Comparison of ENCODE assay signal across 8 cellular contexts in the genomic region with DNA sequence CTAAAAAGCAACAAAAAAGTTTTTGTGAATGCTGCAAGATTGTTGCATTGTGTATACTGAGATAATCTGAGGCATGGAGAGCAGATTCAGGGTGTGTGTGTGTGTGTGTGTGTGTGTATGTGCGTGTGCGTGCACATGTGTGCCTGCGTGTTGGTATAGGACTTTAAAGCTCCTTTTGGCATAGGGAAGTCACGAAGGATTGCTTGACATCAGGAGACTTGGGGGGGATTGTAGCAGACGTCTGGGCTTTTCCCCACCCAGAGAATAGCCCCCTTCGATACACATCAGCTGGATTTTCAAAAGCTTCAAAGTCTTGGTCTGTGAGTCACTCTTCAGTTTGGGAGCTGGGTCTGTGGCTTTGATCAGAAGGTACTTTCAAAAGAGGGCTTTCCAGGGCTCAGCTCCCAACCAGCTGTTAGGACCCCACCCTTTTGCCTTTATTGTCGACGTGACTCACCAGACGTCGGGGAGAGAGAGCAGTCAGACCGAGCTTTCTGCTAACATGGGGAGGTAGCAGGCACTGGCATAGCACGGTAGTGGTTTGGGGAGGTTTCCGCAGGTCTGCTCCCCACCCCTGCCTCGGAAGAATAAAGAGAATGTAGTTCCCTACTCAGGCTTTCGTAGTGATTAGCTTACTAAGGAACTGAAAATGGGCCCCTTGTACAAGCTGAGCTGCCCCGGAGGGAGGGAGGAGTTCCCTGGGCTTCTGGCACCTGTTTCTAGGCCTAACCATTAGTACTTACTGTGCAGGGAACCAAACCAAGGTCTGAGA. TPM values are rescaled to one million over a fixed set of nuclear protein-coding genes. Genes with fewer than 3 reads are reported as not detected.
A peak's percentile ranks its signal among the peaks of the same experiment; 100 is the strongest.
DNase-seq lines count a peak whose midpoint lies in the region; ATAC-seq and TF ChIP-seq lines count a peak whose summit lies in the region.

No MANE protein-coding gene starts in this region.

- H4K20me1 ChIP-seq in OCI-LY3 (ENCODE audit: insufficient read depth, low read length) (peaks cover 11% of the 10 kb centered on the region; the same call in 1 of the 2 replicates), smooth muscle cell (ENCODE audit: low read depth) (peaks cover 48% of the 10 kb centered on the region)

- no peaks in the 10 kb centered on the region for H3K27me3 Mint-ChIP-seq in activated T-helper 1 cell treated with anti-CD3 and anti-CD28 coated beads, Interleukin-12 subunit alpha, Interleukin-12 subunit beta, Interleukin-2, Interleukin-4 antibody, amounts not matched to agents 30 ng/mL and 10 ng/mL and 1 ng/mL, durations not matched to agents 14 hours and 24 hours and 36 hours (ENCODE audit: insufficient read depth)

- peaks cover 45% of the 10 kb centered on the region for H3K36me3 ChIP-seq in OCI-LY3 (replicated peaks; ENCODE audit: low read depth, low read length)
- peaks cover 3% of the 10 kb centered on the region for H3K36me3 ChIP-seq in smooth muscle cell (ENCODE audit: low read depth)

- H3K9me3 Mint-ChIP-seq in activated T-helper 1 cell treated with anti-CD3 and anti-CD28 coated beads, Interleukin-12 subunit alpha, Interleukin-12 subunit beta, Interleukin-2, Interleukin-4 antibody, amounts not matched to agents 30 ng/mL and 10 ng/mL and 1 ng/mL, durations not matched to agents 14 hours and 24 hours and 36 hours: no peaks in the 10 kb centered on the region

- TF ChIP-seq CTCF in OCI-LY3 (IDR thresholded peaks at IDR 0.05; ENCODE audit: low read depth, low read length) (no peak), foreskin keratinocyte (conservative IDR thresholded peaks at IDR 0.05) (no peak), smooth muscle cell (IDR thresholded peaks at IDR 0.05; ENCODE audit: borderline replicate concordance, insufficient read depth, poor library complexity, severe bottlenecking) (no peak)

- peaks cover 63% of the 10 kb centered on the region for H3K36me3 Mint-ChIP-seq in activated T-helper 1 cell treated with anti-CD3 and anti-CD28 coated beads, Interleukin-12 subunit alpha, Interleukin-12 subunit beta, Interleukin-2, Interleukin-4 antibody, amounts not matched to agents 30 ng/mL and 10 ng/mL and 1 ng/mL, durations not matched to agents 14 hours and 24 hours and 36 hours (ENCODE audit: low read depth)

- peak; percentile 67 for DNase-seq in activated T-helper 1 cell treated with anti-CD3 and anti-CD28 coated beads, Interleukin-12 subunit alpha, Interleukin-12 subunit beta, Interleukin-2, Interleukin-4 antibody, amounts not matched to agents 30 ng/mL and 10 ng/mL and 1 ng/mL, durations not matched to agents 14 hours and 24 hours and 36 hours (ENCODE audit: low spot score)
- DNase-seq in foreskin keratinocyte: peak; percentile 88 to 93
- DNase-seq in smooth muscle cell (lab: John Stamatoyannopoulos, UW; ENCODE audit: unreplicated experiment): no peak
- DNase-seq in SK-N-DZ (ENCODE audit: low spot score): no peak
- no peak for DNase-seq in AML-193 (lab: John Stamatoyannopoulos, UW)

- H2AFZ ChIP-seq in OCI-LY3 (ENCODE audit: low read depth, low read length): no peak overlapping the region
- no peak overlapping the region for H2AFZ ChIP-seq in smooth muscle cell (ENCODE audit: low read depth)

- H3K27ac ChIP-seq in OCI-LY3 (ENCODE audit: low read length): peak overlapping the region; percentile 85
- H3K27ac ChIP-seq in foreskin keratinocyte: peak overlapping the region; percentile 96
- peak overlapping the region; percentile 99 for H3K27ac ChIP-seq in smooth muscle cell (ENCODE audit: low read depth)

- peaks cover 45% of the 10 kb centered on the region for H3K4me1 Mint-ChIP-seq in activated T-helper 1 cell treated with anti-CD3 and anti-CD28 coated beads, Interleukin-12 subunit alpha, Interleukin-12 subunit beta, Interleukin-2, Interleukin-4 antibody, amounts not matched to agents 30 ng/mL and 10 ng/mL and 1 ng/mL, durations not matched to agents 14 hours and 24 hours and 36 hours (ENCODE audit: low read depth)

- ATAC-seq in GM18498 (IDR thresholded peaks at IDR 0.05; ENCODE audit: unreplicated experiment) (peak; percentile 67), HG02759 (IDR thresholded peaks at IDR 0.05; ENCODE audit: unreplicated experiment) (peak; percentile 65), foreskin keratinocyte (peak; percentile 13)

- H3K9me3 ChIP-seq in OCI-LY3 (ENCODE audit: insufficient read depth, low read length): no peaks in the 10 kb centered on the region
- no peaks in the 10 kb centered on the region for H3K9me3 ChIP-seq in smooth muscle cell (replicated peaks; ENCODE audit: low read depth)

- intact Hi-C loops in activated T-helper 1 cell treated with anti-CD3 and anti-CD28 coated beads, Interleukin-12 subunit alpha, Interleukin-12 subunit beta, Interleukin-2, Interleukin-4 antibody, amounts not matched to agents 30 ng/mL and 10 ng/mL and 1 ng/mL, durations not matched to agents 14 hours and 24 hours and 36 hours (cut with micrococcal nuclease): loop anchor here (1.0 kb wide), 1 partner anchor 22 kb away; no protein-coding TSS in a partner anchor

- H3F3A ChIP-seq in smooth muscle cell (ENCODE audit: low read depth): peaks cover 51% of the 10 kb centered on the region

- peak overlapping the region; percentile 97 for H3K4me3 Mint-ChIP-seq in activated T-helper 1 cell treated with anti-CD3 and anti-CD28 coated beads, Interleukin-12 subunit alpha, Interleukin-12 subunit beta, Interleukin-2, Interleukin-4 antibody, amounts not matched to agents 30 ng/mL and 10 ng/mL and 1 ng/mL, durations not matched to agents 14 hours and 24 hours and 36 hours

- H3K4me3 ChIP-seq in OCI-LY3 (ENCODE audit: low read length) (peak overlapping the region; percentile 66), smooth muscle cell (peak overlapping the region; percentile 73)

- H3K4me2 ChIP-seq in OCI-LY3 (ENCODE audit: low read length): peak overlapping the region; percentile 92
- H3K4me2 ChIP-seq in smooth muscle cell: peak overlapping the region; percentile 99

- H3K4me1 ChIP-seq in OCI-LY3 (ENCODE audit: low read length): peaks cover 65% of the 10 kb centered on the region
- H3K4me1 ChIP-seq in foreskin keratinocyte: peaks cover 17% of the 10 kb centered on the region
- H3K4me1 ChIP-seq in smooth muscle cell (ENCODE audit: low read depth): peaks cover 18% of the 10 kb centered on the region

- peaks cover 62% of the 10 kb centered on the region for H3K27me3 ChIP-seq in OCI-LY3 (ENCODE audit: low read depth, low read length)
- H3K27me3 ChIP-seq in foreskin keratinocyte: no peaks in the 10 kb centered on the region
- H3K27me3 ChIP-seq in smooth muscle cell (ENCODE audit: low read depth): no peaks in the 10 kb centered on the region

- H3K27ac Mint-ChIP-seq in activated T-helper 1 cell treated with anti-CD3 and anti-CD28 coated beads, Interleukin-12 subunit alpha, Interleukin-12 subunit beta, Interleukin-2, Interleukin-4 antibody, amounts not matched to agents 30 ng/mL and 10 ng/mL and 1 ng/mL, durations not matched to agents 14 hours and 24 hours and 36 hours: peak overlapping the region; percentile 95

- 7% methylated on average over 16 of the region's 16 CpGs for WGBS in smooth muscle cell (ENCODE audit: low lambda C conversion rate)

- H3K9ac ChIP-seq in OCI-LY3 (ENCODE audit: low read length) (peak overlapping the region; percentile 46), smooth muscle cell (ENCODE audit: low read depth) (peak overlapping the region; percentile 98)

- H3K79me2 ChIP-seq in OCI-LY3 (ENCODE audit: low read length) (peaks cover 4% of the 10 kb centered on the region; the same call in 1 of the 2 replicates), smooth muscle cell (ENCODE audit: low read depth) (peaks cover 59% of the 10 kb centered on the region)

RNA-seq across cellular contexts. Expression of gene BHLHE40, which starts 4.7 kb away (rescaled TPM):
- 449 and 458 TPM in 2 replicates for total RNA-seq in activated T-helper 1 cell treated with anti-CD3 and anti-CD28 coated beads, Interleukin-12 subunit alpha, Interleukin-12 subunit beta, Interleukin-2, Interleukin-4 antibody, amounts not matched to agents 30 ng/mL and 10 ng/mL and 1 ng/mL, durations not matched to agents 14 hours and 24 hours and 36 hours
- total RNA-seq in foreskin keratinocyte (78.2 and 96.0 TPM in 2 replicates), smooth muscle cell (170 and 195 TPM in 2 replicates)
- polyA plus RNA-seq in foreskin keratinocyte (44.6 and 47.5 TPM in 2 replicates), smooth muscle cell (209 and 241 TPM in 2 replicates)
- 0.03 and 0.09 TPM in 2 replicates for polyA plus RNA-seq in SK-N-DZ (2014; cell fraction: cytosol; rRNA removed)
- polyA plus RNA-seq in SK-N-DZ (2014; cell fraction: nucleus; rRNA removed): not detected in 2 replicates

Comparison
In these comparisons a context has a peak if more than half of its experiments do, and no peak if none do; other contexts are left out.
1. ATAC-seq: peak in every context shown above with its lines; median percentile 67 in GM18498; 65 in HG02759; 13 in foreskin keratinocyte.
2. DNase-seq: peak in activated T-helper 1 cell treated with anti-CD3 and anti-CD28 coated beads, Interleukin-12 subunit alpha, Interleukin-12 subunit beta, Interleukin-2, Interleukin-4 antibody, amounts not matched to agents 30 ng/mL and 10 ng/mL and 1 ng/mL, durations not matched to agents 14 hours and 24 hours and 36 hours (single experiment) and foreskin keratinocyte (2 of 2); none in smooth muscle cell (single experiment), SK-N-DZ (single experiment) and AML-193 (0 of 2).
3. Peak in every context shown above with its lines, with median percentiles within 50 percentile points of each other: H3K27ac ChIP-seq.